Comparison of ENCODE assay signal across 11 cellular contexts in the genomic region with DNA sequence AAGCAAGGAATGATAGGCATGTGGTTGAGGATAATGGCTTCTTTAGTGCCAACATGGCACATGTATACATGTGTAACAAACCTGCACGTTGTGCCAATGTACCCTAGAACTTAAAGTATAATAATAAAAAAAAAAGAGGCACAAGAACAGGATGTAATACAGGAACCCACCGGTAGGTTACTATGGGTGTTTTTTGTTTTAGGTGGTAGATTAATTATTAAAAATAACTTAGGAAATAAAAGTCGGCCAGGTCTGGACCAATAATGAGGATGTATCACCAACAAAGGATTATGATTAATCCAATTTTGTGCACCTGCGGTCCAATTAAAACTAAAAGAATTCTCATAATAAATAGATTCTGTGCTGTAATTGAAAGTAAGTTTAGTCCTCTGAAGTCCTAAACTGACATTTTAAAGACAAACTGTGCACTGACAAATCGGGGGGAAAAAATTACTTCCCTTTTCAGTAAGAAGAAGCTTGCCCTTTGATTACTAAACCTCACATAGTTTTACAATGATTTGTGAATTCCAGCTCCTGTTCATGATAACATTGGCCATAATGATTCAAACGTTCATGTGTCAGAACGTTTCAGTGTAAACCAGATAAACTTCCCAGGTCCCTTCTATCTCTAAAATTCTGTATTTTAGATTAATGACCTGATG.
A peak's percentile ranks its signal among the peaks of the same experiment; 100 is the strongest.
DNase-seq lines count a peak whose midpoint lies in the region; ATAC-seq lines count a peak whose summit lies in the region.
"Had no signal": no experiment of that assay in that cellular context is flagged by ENCODE, and none has a peak within 500 bp of the region (broad histone marks: within the 10 kb centered on the region; RNA-seq: fewer than 3 reads in every experiment).

No MANE protein-coding gene starts in this region.

- peaks cover 0 to 5% (median 0%) of the 10 kb centered on the region in 3 experiments for H3K27me3 ChIP-seq in neuronal stem cell (ENCODE audit: control insufficient read depth in 3 of 3, insufficient read depth in 3 of 3, low read depth in 1 of 3, low read length in 3 of 3)

- no peak overlapping the region for H2BK15ac ChIP-seq in neuronal stem cell (ENCODE audit: low read length)

- H3K4me3 ChIP-seq in neuronal stem cell (ENCODE audit: low read length in 2 of 2), result no peak overlapping the region

- H3K79me1 ChIP-seq in neuronal stem cell (ENCODE audit: low read depth, low read length), result no peaks in the 10 kb centered on the region

- H3K9me3 ChIP-seq in neuronal stem cell (replicated peaks in 1 of 2; ENCODE audit: control insufficient read depth in 2 of 2, insufficient read depth in 1 of 2, low read depth in 1 of 2, low read length in 2 of 2), result no peaks in the 10 kb centered on the region

- H4K8ac ChIP-seq in neuronal stem cell (ENCODE audit: low read depth, low read length), result no peak overlapping the region

- H3K4me1 ChIP-seq in neuronal stem cell (ENCODE audit: control insufficient read depth in 2 of 2, insufficient read depth in 1 of 2, low read depth in 1 of 2, low read length in 2 of 2), result no peaks in the 10 kb centered on the region

- H2BK120ac ChIP-seq in neuronal stem cell (ENCODE audit: low read depth, low read length), result no peak overlapping the region

- peak; percentile 13 for DNase-seq in AG08395 (ENCODE audit: low spot score)
- DNase-seq in T-cell, result no peak
- no peak for DNase-seq in immature natural killer cell
- DNase-seq in neuronal stem cell (ENCODE audit: low spot score), result no peak
- DNase-seq in T-helper 9 cell, result no peak
- DNase-seq in NCI-H2171 (lab: John Stamatoyannopoulos, UW), result no peak
- DNase-seq in DMS79 treated with DMSO at 0.1 percent for 48 hours (lab: John Stamatoyannopoulos, UW), result no peak
- DNase-seq: foreskin melanocyte; stimulated activated CD4-positive, alpha-beta T cell treated with anti-CD3 and anti-CD28 coated beads, Interleukin-12 subunit alpha, Interleukin-12 subunit beta, amount 100 ng/mL, for 4 hours had no signal

- no peaks in the 10 kb centered on the region for H3K36me3 Mint-ChIP-seq in T-cell
- no peaks in the 10 kb centered on the region for H3K36me3 Mint-ChIP-seq in immature natural killer cell

- POLR2A ChIA-PET in T-cell (lab: Charles Lee), result no interaction called here

- H3K4me3 Mint-ChIP-seq in T-cell (peak overlapping the region; percentile 65 to 70 (median 66)), immature natural killer cell (peak overlapping the region; percentile 56 to 85 (median 79))

- no peak overlapping the region for H3K27ac Mint-ChIP-seq in T-cell
- no peak overlapping the region for H3K27ac Mint-ChIP-seq in immature natural killer cell

- peaks cover 0 to 18% (median 12%) of the 10 kb centered on the region in 3 donors for H3K4me1 Mint-ChIP-seq in T-cell
- peaks cover 9 to 26% of the 10 kb centered on the region in 2 donors for H3K4me1 Mint-ChIP-seq in immature natural killer cell

- no peak overlapping the region for H2BK5ac ChIP-seq in neuronal stem cell (ENCODE audit: low read length)

- peak; percentile 45 for ATAC-seq in GM18907 (IDR thresholded peaks at IDR 0.05; ENCODE audit: unreplicated experiment)
- ATAC-seq in T-cell (replicated peaks in 1 of 4), result no peak

- no peak overlapping the region for H3K14ac ChIP-seq in neuronal stem cell (ENCODE audit: low read length)

- H3K18ac ChIP-seq in neuronal stem cell (ENCODE audit: low read length), result no peak overlapping the region

- no peak overlapping the region for H3K4me2 ChIP-seq in neuronal stem cell (ENCODE audit: insufficient read depth, low read length, poor library complexity, severe bottlenecking)

- H2BK12ac ChIP-seq in neuronal stem cell (ENCODE audit: low read length), result no peak overlapping the region

- H3K23ac ChIP-seq in neuronal stem cell (ENCODE audit: low read depth, low read length, poor library complexity), result no peak overlapping the region

- H3K9ac ChIP-seq in neuronal stem cell (ENCODE audit: low read depth, low read length, poor library complexity), result no peak overlapping the region

- no peak overlapping the region for H3K27ac ChIP-seq in neuronal stem cell (replicated peaks; ENCODE audit: low read length)
- H3K27ac ChIP-seq: VCaP had no signal

- no peak overlapping the region for H3K4ac ChIP-seq in neuronal stem cell (ENCODE audit: low read length)

- no peak overlapping the region for H4K91ac ChIP-seq in neuronal stem cell (ENCODE audit: low read depth, low read length, poor library complexity)

- no peaks in the 10 kb centered on the region for H3K9me3 Mint-ChIP-seq in T-cell
- peaks cover 0 to 1% (median 0%) of the 10 kb centered on the region in 6 donors for H3K9me3 Mint-ChIP-seq in immature natural killer cell

- H3K27me3 Mint-ChIP-seq in T-cell (peaks cover 6 to 12% of the 10 kb centered on the region in 2 donors), immature natural killer cell (ENCODE audit: low read depth in 3 of 3) (peaks cover 4 to 21% (median 5%) of the 10 kb centered on the region in 3 donors)

- no CpG with 5 or more reads among the region's 7 CpGs for WGBS in neuronal stem cell (ENCODE audit: extremely low coverage in 2 of 2, insufficient read length in 2 of 2, insufficient replicate concordance in 1 of 2), 2 donors

- H2AFZ ChIP-seq in neuronal stem cell (ENCODE audit: low read length), result no peak overlapping the region

- CTCF ChIA-PET in T-cell (lab: Charles Lee), result interaction anchor here in 1 of 2 donors (0.9 kb wide), 1 partner anchor 12 kb away, joined by 3 read pairs; no protein-coding TSS in a partner anchor

- no peaks in the 10 kb centered on the region for H3K36me3 ChIP-seq in neuronal stem cell (replicated peaks in 1 of 2; ENCODE audit: control insufficient read depth in 2 of 2, insufficient read depth in 2 of 2, low read length in 2 of 2)

- H2AK5ac ChIP-seq in neuronal stem cell (ENCODE audit: low read depth, low read length), result no peak overlapping the region
